1 cellular context compared by ENCODE assay signal in genomic region chr14:24978862-24979724, GRCh38.
TF ChIP-seq lines count a peak whose summit lies in the region.

No MANE protein-coding gene starts in this region.

TF ChIP-seq in HepG2, 621 proteins besides CTCF, POLR2A, EP300 and RAD21 (continued from another document):
- TF ChIP-seq PHF20 (CRISPR knock-in tag; IDR thresholded peaks at IDR 0.05), result no peak
- no peak; the same call in 1 of the 2 replicates for TF ChIP-seq STAG1 (CRISPR knock-in tag; IDR thresholded peaks at IDR 0.05)
- TF ChIP-seq ZNF337 (CRISPR knock-in tag; IDR thresholded peaks at IDR 0.05; ENCODE audit: borderline replicate concordance, low read depth), result no peak
- TF ChIP-seq TBX2 (CRISPR knock-in tag; IDR thresholded peaks at IDR 0.05; ENCODE audit: borderline replicate concordance), result peak; percentile 81
- peak; percentile 60; the same call in 1 of the 2 replicates for TF ChIP-seq GATA4 (IDR thresholded peaks at IDR 0.05; ENCODE audit: borderline replicate concordance, low read depth)
- TF ChIP-seq ZNF878 (CRISPR knock-in tag; IDR thresholded peaks at IDR 0.05), result peak; percentile 66; the same call in 1 of the 2 replicates
- peak; percentile 74 for TF ChIP-seq ATF7 (IDR thresholded peaks at IDR 0.05)
- no peak; the same call in 1 of the 2 replicates for TF ChIP-seq ATF7 (CRISPR knock-in tag; IDR thresholded peaks at IDR 0.05)
- no peak for TF ChIP-seq ZBTB4 (CRISPR knock-in tag; IDR thresholded peaks at IDR 0.05; ENCODE audit: borderline replicate concordance)
- no peak for TF ChIP-seq TMF1 (CRISPR knock-in tag; IDR thresholded peaks at IDR 0.05; ENCODE audit: low read depth)
- TF ChIP-seq CCAR2 (optimal IDR thresholded peaks at IDR 0.05; ENCODE audit: low read depth, low read length), result no peak
- TF ChIP-seq ZBTB20 (CRISPR knock-in tag; IDR thresholded peaks at IDR 0.05; ENCODE audit: borderline replicate concordance, low read depth), result peak; percentile 86; the same call in 1 of the 2 replicates
- peak; percentile 54; the same call in 1 of the 2 replicates for TF ChIP-seq ZBTB21 (CRISPR knock-in tag; IDR thresholded peaks at IDR 0.05)
- peak; percentile 18; the same call in 1 of the 2 replicates for TF ChIP-seq FOSL1 (CRISPR knock-in tag; IDR thresholded peaks at IDR 0.05; ENCODE audit: borderline replicate concordance)
- no peak for TF ChIP-seq MBNL3 (CRISPR knock-in tag; conservative IDR thresholded peaks at IDR 0.05)
- TF ChIP-seq ZKSCAN8 (CRISPR knock-in tag; IDR thresholded peaks at IDR 0.05; ENCODE audit: borderline replicate concordance), result peak; percentile 84; the same call in 1 of the 2 replicates
